24 cellular contexts compared by ENCODE assay signal in genomic region chr17:35162755-35163154, GRCh38. TPM values are rescaled to one million over a fixed set of nuclear protein-coding genes. Genes with fewer than 3 reads are reported as not detected.
A peak's percentile ranks its signal among the peaks of the same experiment; 100 is the strongest.
DNase-seq lines count a peak whose midpoint lies in the region; ATAC-seq, FAIRE-seq and TF ChIP-seq lines count a peak whose summit lies in the region.
"Had no signal": no experiment of that assay in that cellular context is flagged by ENCODE, and none has a peak within 500 bp of the region (broad histone marks: within the 10 kb centered on the region; RNA-seq: fewer than 3 reads in every experiment).

No MANE protein-coding gene starts in this region.

- no peak for TF ChIP-seq CTCF in HepG2 (CRISPR knock-in tag; IDR thresholded peaks at IDR 0.05)
- TF ChIP-seq CTCF in right lobe of liver (IDR thresholded peaks at IDR 0.05): no peak

- H3K79me2 ChIP-seq in HepG2 (ENCODE audit: insufficient read depth, low read length): no peaks in the 10 kb centered on the region

- FAIRE-seq in HepG2 (lab: Jason Lieb, UNC): no peak
- FAIRE-seq: GM12878, K562 had no signal

- peaks cover 36 to 66% (median 56%) of the 10 kb centered on the region in 4 donors for H3K4me1 Mint-ChIP-seq in naive thymus-derived CD8-positive, alpha-beta T cell
- peaks cover 41% of the 10 kb centered on the region for H3K4me1 Mint-ChIP-seq in activated T-helper 1 cell treated with anti-CD3 and anti-CD28 coated beads, Interleukin-12 subunit alpha, Interleukin-12 subunit beta, Interleukin-2, Interleukin-4 antibody, amounts not matched to agents 30 ng/mL and 10 ng/mL and 1 ng/mL, durations not matched to agents 14 hours and 24 hours and 36 hours (ENCODE audit: low read depth)

- TF ChIP-seq RAD21 in HepG2 (CRISPR knock-in tag; IDR thresholded peaks at IDR 0.05): no peak

- no peak overlapping the region for H2AFZ ChIP-seq in HepG2 (ENCODE audit: low read length)

- H3K27ac Mint-ChIP-seq in naive thymus-derived CD8-positive, alpha-beta T cell: peak overlapping the region in 9 of 10 donors; percentile 37 to 97 (median 85)
- H3K27ac Mint-ChIP-seq in activated T-helper 1 cell treated with anti-CD3 and anti-CD28 coated beads, Interleukin-12 subunit alpha, Interleukin-12 subunit beta, Interleukin-2, Interleukin-4 antibody, amounts not matched to agents 30 ng/mL and 10 ng/mL and 1 ng/mL, durations not matched to agents 14 hours and 24 hours and 36 hours: no peak overlapping the region

- no peak for TF ChIP-seq POLR2A in HepG2 (IDR thresholded peaks at IDR 0.05; ENCODE audit: insufficient read depth in 1 of 2, low read depth in 2 of 2, low read length in 2 of 2)
- no peak for TF ChIP-seq POLR2A in right lobe of liver (IDR thresholded peaks at IDR 0.05)

- TF ChIP-seq EP300 in HepG2 (IDR thresholded peaks at IDR 0.05; ENCODE audit: low read depth in 2 of 2, low read length in 2 of 2) (no peak), HepG2 (CRISPR knock-in tag; IDR thresholded peaks at IDR 0.05; ENCODE audit: borderline replicate concordance) (no peak)

- no peaks in the 10 kb centered on the region for H4K20me1 ChIP-seq in HepG2 (ENCODE audit: insufficient read depth, low read length)

- H3K36me3 Mint-ChIP-seq in naive thymus-derived CD8-positive, alpha-beta T cell: no peaks in the 10 kb centered on the region
- no peaks in the 10 kb centered on the region for H3K36me3 Mint-ChIP-seq in activated T-helper 1 cell treated with anti-CD3 and anti-CD28 coated beads, Interleukin-12 subunit alpha, Interleukin-12 subunit beta, Interleukin-2, Interleukin-4 antibody, amounts not matched to agents 30 ng/mL and 10 ng/mL and 1 ng/mL, durations not matched to agents 14 hours and 24 hours and 36 hours (ENCODE audit: low read depth)

- CTCF ChIA-PET in HepG2 (lab: Yijun Ruan, JAX; ENCODE audit: low intra/inter-chr PET ratio, low total read pairs): no interaction called here

- H3K4me3 Mint-ChIP-seq in naive thymus-derived CD8-positive, alpha-beta T cell: peak overlapping the region in 5 of 10 donors; percentile 9 to 69 (median 56)
- no peak overlapping the region for H3K4me3 Mint-ChIP-seq in activated T-helper 1 cell treated with anti-CD3 and anti-CD28 coated beads, Interleukin-12 subunit alpha, Interleukin-12 subunit beta, Interleukin-2, Interleukin-4 antibody, amounts not matched to agents 30 ng/mL and 10 ng/mL and 1 ng/mL, durations not matched to agents 14 hours and 24 hours and 36 hours

- H3K9me3 ChIP-seq in HepG2 (ENCODE audit: low read length): no peaks in the 10 kb centered on the region
- no peaks in the 10 kb centered on the region for H3K9me3 ChIP-seq in right lobe of liver
- H3K9me3 ChIP-seq in effector memory CD4-positive, alpha-beta T cell (ENCODE audit: control insufficient read depth, low read length): no peaks in the 10 kb centered on the region
- H3K9me3 ChIP-seq: Caco-2, HAP-1, MG63 had no signal

- 15% methylated on average over 4 of the region's 4 CpGs for WGBS in HepG2 (ENCODE audit: low lambda C conversion rate)
- 58% methylated on average over 3 of the region's 4 CpGs for WGBS in right lobe of liver (ENCODE audit: insufficient coverage, low coverage, low lambda C conversion rate, missing lambda C conversion rate)

- in situ Hi-C loops in HepG2 (cut with HindIII; ENCODE audit: extremely low pct_ligation_motif_present, low pct_unique_long_range_greater_than_20kb): no loop called here

- H3K27me3 Mint-ChIP-seq in naive thymus-derived CD8-positive, alpha-beta T cell: no peaks in the 10 kb centered on the region
- peaks cover 4% of the 10 kb centered on the region for H3K27me3 Mint-ChIP-seq in activated T-helper 1 cell treated with anti-CD3 and anti-CD28 coated beads, Interleukin-12 subunit alpha, Interleukin-12 subunit beta, Interleukin-2, Interleukin-4 antibody, amounts not matched to agents 30 ng/mL and 10 ng/mL and 1 ng/mL, durations not matched to agents 14 hours and 24 hours and 36 hours (ENCODE audit: insufficient read depth)

- no peak for ATAC-seq in HepG2
- no peak for ATAC-seq in right lobe of liver
- ATAC-seq in naive thymus-derived CD8-positive, alpha-beta T cell: no peak
- ATAC-seq in sciatic nerve: no peak
- ATAC-seq: GM12878, K562 had no signal

- no peak overlapping the region for H3K4me2 ChIP-seq in HepG2 (ENCODE audit: low read depth, low read length)

- H3K4me3 ChIP-seq in HepG2 (replicated peaks in 1 of 3; ENCODE audit: insufficient read depth in 1 of 3, low read depth in 2 of 3, low read length in 3 of 3) (no peak overlapping the region), right lobe of liver (no peak overlapping the region)
- no peak overlapping the region for H3K4me3 ChIP-seq in effector memory CD4-positive, alpha-beta T cell (ENCODE audit: insufficient read depth, low read depth, low read length, poor library complexity, severe bottlenecking)
- H3K4me3 ChIP-seq: GM12878, HAP-1, K562, MG63 had no signal

- H3K4me1 ChIP-seq in HepG2 (ENCODE audit: insufficient read depth, low read length) (no peaks in the 10 kb centered on the region), right lobe of liver (no peaks in the 10 kb centered on the region)
- H3K4me1 ChIP-seq in effector memory CD4-positive, alpha-beta T cell (ENCODE audit: control insufficient read depth, insufficient read depth, low read length, poor library complexity, severe bottlenecking): peaks cover 26% of the 10 kb centered on the region
- H3K4me1 ChIP-seq: HAP-1 had no signal

- intact Hi-C loops in HepG2 (cut with micrococcal nuclease; ENCODE audit: unreplicated experiment): no loop called here
- intact Hi-C loops in right lobe of liver (cut with DNase I): no loop called here
- intact Hi-C loops in activated T-helper 1 cell treated with anti-CD3 and anti-CD28 coated beads, Interleukin-12 subunit alpha, Interleukin-12 subunit beta, Interleukin-2, Interleukin-4 antibody, amounts not matched to agents 30 ng/mL and 10 ng/mL and 1 ng/mL, durations not matched to agents 14 hours and 24 hours and 36 hours (cut with micrococcal nuclease): no loop called here
- intact Hi-C loops in sciatic nerve (cut with DNase I): no loop called here

- peaks cover 0 to 6% (median 2%) of the 10 kb centered on the region in 9 donors for H3K9me3 Mint-ChIP-seq in naive thymus-derived CD8-positive, alpha-beta T cell
- H3K9me3 Mint-ChIP-seq in activated T-helper 1 cell treated with anti-CD3 and anti-CD28 coated beads, Interleukin-12 subunit alpha, Interleukin-12 subunit beta, Interleukin-2, Interleukin-4 antibody, amounts not matched to agents 30 ng/mL and 10 ng/mL and 1 ng/mL, durations not matched to agents 14 hours and 24 hours and 36 hours: peaks cover 7% of the 10 kb centered on the region

- DNase-seq in HepG2 (ENCODE audit: low spot score) (no peak), right lobe of liver (no peak), islet precursor cell (no peak), sciatic nerve (ENCODE audit: low spot score) (no peak)
- no peak for DNase-seq in effector memory CD4-positive, alpha-beta T cell
- no peak for DNase-seq in naive thymus-derived CD8-positive, alpha-beta T cell
- no peak for DNase-seq in activated T-helper 1 cell treated with anti-CD3 and anti-CD28 coated beads, Interleukin-12 subunit alpha, Interleukin-12 subunit beta, Interleukin-2, Interleukin-4 antibody, amounts not matched to agents 30 ng/mL and 10 ng/mL and 1 ng/mL, durations not matched to agents 14 hours and 24 hours and 36 hours (ENCODE audit: low spot score)
- DNase-seq: 8988T, AML-193, DND-41, MG63, NCI-H1417, NCI-H187, NCI-H446 treated with DMSO at 0.1 percent for 48 hours, NCI-H526 treated with DMSO at 0.1 percent for 48 hours, OCI-M1, SHP77 had no signal

- H3K9ac ChIP-seq in HepG2 (ENCODE audit: insufficient read depth, low read depth, low read length): no peak overlapping the region

- H3K36me3 ChIP-seq in HepG2 (replicated peaks in 1 of 2; ENCODE audit: control insufficient read depth in 1 of 2, insufficient read depth in 2 of 2, low read length in 2 of 2) (no peaks in the 10 kb centered on the region), right lobe of liver (no peaks in the 10 kb centered on the region)
- no peaks in the 10 kb centered on the region for H3K36me3 ChIP-seq in effector memory CD4-positive, alpha-beta T cell (ENCODE audit: control insufficient read depth, insufficient read depth, low read length)
- H3K36me3 ChIP-seq: HAP-1, MG63 had no signal

- POLR2A ChIA-PET in HepG2 (lab: Yijun Ruan, JAX): no interaction called here
- POLR2A ChIA-PET in naive thymus-derived CD8-positive, alpha-beta T cell (lab: Charles Lee): interaction anchor here (0.7 to 1.0 kb wide), 2 partner anchors 15 to 375 kb away, joined by 3 read pairs; partner anchors contain the start of gene SLFN12L

- H3K27me3 ChIP-seq in HepG2 (ENCODE audit: control insufficient read depth in 1 of 2, insufficient read depth in 2 of 2, low read length in 2 of 2) (peaks cover 0 to 14% of the 10 kb centered on the region in 2 experiments; a peak in 3 of 5 replicates), right lobe of liver (no peaks in the 10 kb centered on the region)
- H3K27me3 ChIP-seq in effector memory CD4-positive, alpha-beta T cell (replicated peaks; ENCODE audit: control insufficient read depth, insufficient read depth, low read length, poor library complexity, severe bottlenecking): no peaks in the 10 kb centered on the region
- H3K27me3 ChIP-seq: MG63 had no signal

- no TSS peak for BruUV-seq in HepG2 (replicated peaks; lab: Mats Ljungman, UMichigan)

- H3K27ac ChIP-seq in HepG2 (ENCODE audit: extremely low read length, insufficient read depth, low read length) (no peak overlapping the region), right lobe of liver (no peak overlapping the region)
- H3K27ac ChIP-seq in effector memory CD4-positive, alpha-beta T cell (ENCODE audit: insufficient read depth, low read length, poor library complexity, severe bottlenecking): peak overlapping the region; percentile 70
- H3K27ac ChIP-seq: C4-2B had no signal

RNA-seq across cellular contexts. Expression of gene UNC45B, which starts 15.1 kb away (rescaled TPM):
- total RNA-seq in HepG2 (2016; rRNA removed; fragmentation: Illumina TruSeq; extraction: Trizol) (not detected in 2 replicates), right lobe of liver (under 1 TPM in 2 of 6 experiments, not detected in 4; 0.07 to 0.19 TPM), sciatic nerve (0.04 TPM)
- total RNA-seq in HepG2 (2016; cell fraction: cytosol; rRNA removed; fragmentation: Illumina TruSeq; extraction: Trizol; ENCODE audit: low read depth): not detected in 2 replicates
- 0.02 TPM in 1 of 2 replicates, not detected in the other for total RNA-seq in HepG2 (2016; cell fraction: insoluble cytoplasmic fraction; rRNA removed; fragmentation: Illumina TruSeq; extraction: Trizol)
- not detected in 2 replicates for total RNA-seq in HepG2 (2016; cell fraction: membrane; rRNA removed; fragmentation: Illumina TruSeq; extraction: Trizol)
- total RNA-seq in HepG2 (2016; cell fraction: nucleus; rRNA removed; fragmentation: Illumina TruSeq; extraction: Trizol): not detected in 2 replicates
- 0.01 TPM in 1 of 2 replicates, not detected in the other for polyA plus RNA-seq in HepG2 (2011; rRNA removed)
- not detected in 2 replicates for polyA plus RNA-seq in HepG2 (2011; cell fraction: cytosol; rRNA removed)
- not detected in 2 replicates for polyA plus RNA-seq in HepG2 (2011; cell fraction: nucleus; rRNA removed)
- polyA plus RNA-seq in HepG2 (2012): not detected in 2 replicates
- not detected in 2 replicates for polyA plus RNA-seq in HepG2 (2016; cell fraction: cytosol; fragmentation: Illumina TruSeq; extraction: Trizol; ENCODE audit: low read depth)
- polyA plus RNA-seq in HepG2 (2016; cell fraction: insoluble cytoplasmic fraction; fragmentation: Illumina TruSeq; extraction: Trizol; ENCODE audit: low read depth): not detected in 2 replicates
- not detected in 2 replicates for polyA plus RNA-seq in HepG2 (2016; cell fraction: membrane; fragmentation: Illumina TruSeq; extraction: Trizol; ENCODE audit: low read depth)
- polyA plus RNA-seq in HepG2 (2016; cell fraction: nucleus; fragmentation: Illumina TruSeq; extraction: Trizol; ENCODE audit: insufficient read depth, low read depth): not detected in 2 replicates
- 0.02 TPM in 1 of 2 replicates, not detected in the other for polyA minus RNA-seq in HepG2 (2011; rRNA and poly(A)+ RNA removed; ENCODE audit: low replicate concordance)
- polyA minus RNA-seq in HepG2 (2011; cell fraction: cytosol; rRNA and poly(A)+ RNA removed): not detected in 2 replicates
- not detected in 2 replicates for polyA minus RNA-seq in HepG2 (2011; cell fraction: nucleus; rRNA and poly(A)+ RNA removed)
- under 1 TPM; 0.36 TPM for total RNA-seq in naive thymus-derived CD8-positive, alpha-beta T cell
- under 1 TPM; 0.15 to 0.59 (median 0.28) TPM for polyA plus RNA-seq in naive thymus-derived CD8-positive, alpha-beta T cell
- not detected in 2 replicates for total RNA-seq in activated T-helper 1 cell treated with anti-CD3 and anti-CD28 coated beads, Interleukin-12 subunit alpha, Interleukin-12 subunit beta, Interleukin-2, Interleukin-4 antibody, amounts not matched to agents 30 ng/mL and 10 ng/mL and 1 ng/mL, durations not matched to agents 14 hours and 24 hours and 36 hours
- total RNA-seq: Caco-2, GM12878, K562 had no signal
- polyA plus RNA-seq: AG04450, K562 had no signal

RNA-seq across cellular contexts. Expression of gene NLE1, which starts 20.7 kb away (rescaled TPM):
- total RNA-seq in HepG2 (2016; rRNA removed; fragmentation: Illumina TruSeq; extraction: Trizol): 34.5 and 35.5 TPM in 2 replicates
- 12.2 and 15.9 TPM in 2 replicates for total RNA-seq in HepG2 (2016; cell fraction: cytosol; rRNA removed; fragmentation: Illumina TruSeq; extraction: Trizol; ENCODE audit: low read depth)
- total RNA-seq in HepG2 (2016; cell fraction: insoluble cytoplasmic fraction; rRNA removed; fragmentation: Illumina TruSeq; extraction: Trizol): 34.4 and 35.7 TPM in 2 replicates
- 33.9 and 34.0 TPM in 2 replicates for total RNA-seq in HepG2 (2016; cell fraction: membrane; rRNA removed; fragmentation: Illumina TruSeq; extraction: Trizol)
- 26.0 and 29.5 TPM in 2 replicates for total RNA-seq in HepG2 (2016; cell fraction: nucleus; rRNA removed; fragmentation: Illumina TruSeq; extraction: Trizol)
- polyA plus RNA-seq in HepG2 (2011; rRNA removed): 20.3 and 21.4 TPM in 2 replicates
- 19.2 and 31.0 TPM in 2 replicates for polyA plus RNA-seq in HepG2 (2011; cell fraction: cytosol; rRNA removed)
- polyA plus RNA-seq in HepG2 (2011; cell fraction: nucleus; rRNA removed): 35.5 and 44.1 TPM in 2 replicates
- polyA plus RNA-seq in HepG2 (2012): 14.4 and 16.4 TPM in 2 replicates
- polyA plus RNA-seq in HepG2 (2016; cell fraction: cytosol; fragmentation: Illumina TruSeq; extraction: Trizol; ENCODE audit: low read depth): 15.8 and 16.0 TPM in 2 replicates
- polyA plus RNA-seq in HepG2 (2016; cell fraction: insoluble cytoplasmic fraction; fragmentation: Illumina TruSeq; extraction: Trizol; ENCODE audit: low read depth): 26.7 and 34.4 TPM in 2 replicates
- 26.4 and 28.3 TPM in 2 replicates for polyA plus RNA-seq in HepG2 (2016; cell fraction: membrane; fragmentation: Illumina TruSeq; extraction: Trizol; ENCODE audit: low read depth)
- polyA plus RNA-seq in HepG2 (2016; cell fraction: nucleus; fragmentation: Illumina TruSeq; extraction: Trizol; ENCODE audit: insufficient read depth, low read depth): 31.3 and 31.9 TPM in 2 replicates
- polyA minus RNA-seq in HepG2 (2011; rRNA and poly(A)+ RNA removed; ENCODE audit: low replicate concordance): 41.5 and 66.5 TPM in 2 replicates
- 15.8 and 17.7 TPM in 2 replicates for polyA minus RNA-seq in HepG2 (2011; cell fraction: cytosol; rRNA and poly(A)+ RNA removed)
- polyA minus RNA-seq in HepG2 (2011; cell fraction: nucleus; rRNA and poly(A)+ RNA removed): 23.1 and 26.3 TPM in 2 replicates
- total RNA-seq in right lobe of liver: 10 to 100 TPM in 1 of 6 experiments, 1 to 10 TPM in 5; 4.9 to 12.3 (median 5.9) TPM
- 10 to 100 TPM; 16.7 to 21.7 TPM for total RNA-seq in naive thymus-derived CD8-positive, alpha-beta T cell
- 1 to 10 TPM; 4.6 to 6.4 (median 5.3) TPM for polyA plus RNA-seq in naive thymus-derived CD8-positive, alpha-beta T cell
- total RNA-seq in activated T-helper 1 cell treated with anti-CD3 and anti-CD28 coated beads, Interleukin-12 subunit alpha, Interleukin-12 subunit beta, Interleukin-2, Interleukin-4 antibody, amounts not matched to agents 30 ng/mL and 10 ng/mL and 1 ng/mL, durations not matched to agents 14 hours and 24 hours and 36 hours: 51.1 and 54.4 TPM in 2 replicates
- 13.5 TPM for total RNA-seq in sciatic nerve

RNA-seq across cellular contexts. Expression of gene SLC35G3, which starts 31.4 kb away (rescaled TPM):
- total RNA-seq in HepG2 (2016; rRNA removed; fragmentation: Illumina TruSeq; extraction: Trizol): not detected in 2 replicates
- total RNA-seq in HepG2 (2016; cell fraction: cytosol; rRNA removed; fragmentation: Illumina TruSeq; extraction: Trizol; ENCODE audit: low read depth): not detected in 2 replicates
- total RNA-seq in HepG2 (2016; cell fraction: insoluble cytoplasmic fraction; rRNA removed; fragmentation: Illumina TruSeq; extraction: Trizol): not detected in 2 replicates
- total RNA-seq in HepG2 (2016; cell fraction: membrane; rRNA removed; fragmentation: Illumina TruSeq; extraction: Trizol): not detected in 2 replicates
- not detected in 2 replicates for total RNA-seq in HepG2 (2016; cell fraction: nucleus; rRNA removed; fragmentation: Illumina TruSeq; extraction: Trizol)
- not detected in 2 replicates for polyA plus RNA-seq in HepG2 (2011; rRNA removed)
- polyA plus RNA-seq in HepG2 (2011; cell fraction: cytosol; rRNA removed): not detected in 2 replicates
- not detected in 2 replicates for polyA plus RNA-seq in HepG2 (2011; cell fraction: nucleus; rRNA removed)
- polyA plus RNA-seq in HepG2 (2012): not detected in 2 replicates
- not detected in 2 replicates for polyA plus RNA-seq in HepG2 (2016; cell fraction: cytosol; fragmentation: Illumina TruSeq; extraction: Trizol; ENCODE audit: low read depth)
- polyA plus RNA-seq in HepG2 (2016; cell fraction: insoluble cytoplasmic fraction; fragmentation: Illumina TruSeq; extraction: Trizol; ENCODE audit: low read depth): not detected in 2 replicates
- not detected in 2 replicates for polyA plus RNA-seq in HepG2 (2016; cell fraction: membrane; fragmentation: Illumina TruSeq; extraction: Trizol; ENCODE audit: low read depth)
- not detected in 2 replicates for polyA plus RNA-seq in HepG2 (2016; cell fraction: nucleus; fragmentation: Illumina TruSeq; extraction: Trizol; ENCODE audit: insufficient read depth, low read depth)
- polyA minus RNA-seq in HepG2 (2011; rRNA and poly(A)+ RNA removed; ENCODE audit: low replicate concordance): not detected in 2 replicates
- not detected in 2 replicates for polyA minus RNA-seq in HepG2 (2011; cell fraction: cytosol; rRNA and poly(A)+ RNA removed)
- not detected in 2 replicates for polyA minus RNA-seq in HepG2 (2011; cell fraction: nucleus; rRNA and poly(A)+ RNA removed)
- total RNA-seq in right lobe of liver: not detected
- under 1 TPM in 1 of 2 experiments, not detected in 1; 0.33 TPM for total RNA-seq in naive thymus-derived CD8-positive, alpha-beta T cell
- polyA plus RNA-seq in naive thymus-derived CD8-positive, alpha-beta T cell: under 1 TPM; 0.15 to 0.47 (median 0.18) TPM
- not detected in 2 replicates for total RNA-seq in activated T-helper 1 cell treated with anti-CD3 and anti-CD28 coated beads, Interleukin-12 subunit alpha, Interleukin-12 subunit beta, Interleukin-2, Interleukin-4 antibody, amounts not matched to agents 30 ng/mL and 10 ng/mL and 1 ng/mL, durations not matched to agents 14 hours and 24 hours and 36 hours
- not detected for total RNA-seq in sciatic nerve
- total RNA-seq: Caco-2, GM12878, K562, LHCN-M2 had no signal
- polyA plus RNA-seq: AG04450, GM12878, K562 had no signal

RNA-seq across cellular contexts. Expression of gene FNDC8, which starts 41.3 kb away (rescaled TPM):
- total RNA-seq in HepG2 (2016; rRNA removed; fragmentation: Illumina TruSeq; extraction: Trizol) (not detected in 2 replicates), right lobe of liver (not detected), sciatic nerve (not detected)
- total RNA-seq in HepG2 (2016; cell fraction: cytosol; rRNA removed; fragmentation: Illumina TruSeq; extraction: Trizol; ENCODE audit: low read depth): not detected in 2 replicates
- total RNA-seq in HepG2 (2016; cell fraction: insoluble cytoplasmic fraction; rRNA removed; fragmentation: Illumina TruSeq; extraction: Trizol): not detected in 2 replicates
- total RNA-seq in HepG2 (2016; cell fraction: membrane; rRNA removed; fragmentation: Illumina TruSeq; extraction: Trizol): not detected in 2 replicates
- total RNA-seq in HepG2 (2016; cell fraction: nucleus; rRNA removed; fragmentation: Illumina TruSeq; extraction: Trizol): not detected in 2 replicates
- polyA plus RNA-seq in HepG2 (2011; rRNA removed): not detected in 2 replicates
- not detected in 2 replicates for polyA plus RNA-seq in HepG2 (2011; cell fraction: cytosol; rRNA removed)
- not detected in 2 replicates for polyA plus RNA-seq in HepG2 (2011; cell fraction: nucleus; rRNA removed)
- polyA plus RNA-seq in HepG2 (2012): not detected in 2 replicates
- not detected in 2 replicates for polyA plus RNA-seq in HepG2 (2016; cell fraction: cytosol; fragmentation: Illumina TruSeq; extraction: Trizol; ENCODE audit: low read depth)
- polyA plus RNA-seq in HepG2 (2016; cell fraction: insoluble cytoplasmic fraction; fragmentation: Illumina TruSeq; extraction: Trizol; ENCODE audit: low read depth): not detected in 2 replicates
- not detected in 2 replicates for polyA plus RNA-seq in HepG2 (2016; cell fraction: membrane; fragmentation: Illumina TruSeq; extraction: Trizol; ENCODE audit: low read depth)
- not detected in 2 replicates for polyA plus RNA-seq in HepG2 (2016; cell fraction: nucleus; fragmentation: Illumina TruSeq; extraction: Trizol; ENCODE audit: insufficient read depth, low read depth)
- not detected in 2 replicates for polyA minus RNA-seq in HepG2 (2011; rRNA and poly(A)+ RNA removed; ENCODE audit: low replicate concordance)
- polyA minus RNA-seq in HepG2 (2011; cell fraction: cytosol; rRNA and poly(A)+ RNA removed): not detected in 2 replicates
- not detected in 2 replicates for polyA minus RNA-seq in HepG2 (2011; cell fraction: nucleus; rRNA and poly(A)+ RNA removed)
- total RNA-seq in naive thymus-derived CD8-positive, alpha-beta T cell: not detected
- not detected for polyA plus RNA-seq in naive thymus-derived CD8-positive, alpha-beta T cell
- not detected in 2 replicates for total RNA-seq in activated T-helper 1 cell treated with anti-CD3 and anti-CD28 coated beads, Interleukin-12 subunit alpha, Interleukin-12 subunit beta, Interleukin-2, Interleukin-4 antibody, amounts not matched to agents 30 ng/mL and 10 ng/mL and 1 ng/mL, durations not matched to agents 14 hours and 24 hours and 36 hours
- total RNA-seq: Caco-2, K562, LHCN-M2 had no signal
- polyA plus RNA-seq: AG04450 had no signal

RNA-seq across cellular contexts. Expression of gene RAD51D, which starts 43.1 kb away (rescaled TPM):
- total RNA-seq in HepG2 (2016; rRNA removed; fragmentation: Illumina TruSeq; extraction: Trizol): 12.9 and 13.1 TPM in 2 replicates
- total RNA-seq in HepG2 (2016; cell fraction: cytosol; rRNA removed; fragmentation: Illumina TruSeq; extraction: Trizol; ENCODE audit: low read depth): 4.8 and 5.6 TPM in 2 replicates
- 11.5 and 13.5 TPM in 2 replicates for total RNA-seq in HepG2 (2016; cell fraction: insoluble cytoplasmic fraction; rRNA removed; fragmentation: Illumina TruSeq; extraction: Trizol)
- total RNA-seq in HepG2 (2016; cell fraction: membrane; rRNA removed; fragmentation: Illumina TruSeq; extraction: Trizol): 11.5 and 14.1 TPM in 2 replicates
- 9.5 and 12.9 TPM in 2 replicates for total RNA-seq in HepG2 (2016; cell fraction: nucleus; rRNA removed; fragmentation: Illumina TruSeq; extraction: Trizol)
- 6.4 and 6.7 TPM in 2 replicates for polyA plus RNA-seq in HepG2 (2011; rRNA removed)
- polyA plus RNA-seq in HepG2 (2011; cell fraction: cytosol; rRNA removed): 5.1 and 5.5 TPM in 2 replicates
- polyA plus RNA-seq in HepG2 (2011; cell fraction: nucleus; rRNA removed): 8.3 and 8.6 TPM in 2 replicates
- polyA plus RNA-seq in HepG2 (2012): 3.8 and 4.0 TPM in 2 replicates
- 5.2 and 6.5 TPM in 2 replicates for polyA plus RNA-seq in HepG2 (2016; cell fraction: cytosol; fragmentation: Illumina TruSeq; extraction: Trizol; ENCODE audit: low read depth)
- 11.4 and 12.4 TPM in 2 replicates for polyA plus RNA-seq in HepG2 (2016; cell fraction: insoluble cytoplasmic fraction; fragmentation: Illumina TruSeq; extraction: Trizol; ENCODE audit: low read depth)
- polyA plus RNA-seq in HepG2 (2016; cell fraction: membrane; fragmentation: Illumina TruSeq; extraction: Trizol; ENCODE audit: low read depth): 9.0 and 10.6 TPM in 2 replicates
- polyA plus RNA-seq in HepG2 (2016; cell fraction: nucleus; fragmentation: Illumina TruSeq; extraction: Trizol; ENCODE audit: insufficient read depth, low read depth): 14.0 and 15.4 TPM in 2 replicates
- 15.5 and 26.7 TPM in 2 replicates for polyA minus RNA-seq in HepG2 (2011; rRNA and poly(A)+ RNA removed; ENCODE audit: low replicate concordance)
- polyA minus RNA-seq in HepG2 (2011; cell fraction: cytosol; rRNA and poly(A)+ RNA removed): 1.9 and 2.8 TPM in 2 replicates
- 8.6 and 18.0 TPM in 2 replicates for polyA minus RNA-seq in HepG2 (2011; cell fraction: nucleus; rRNA and poly(A)+ RNA removed)
- total RNA-seq in right lobe of liver: 1 to 10 TPM; 3.9 to 5.5 (median 4.3) TPM
- total RNA-seq in naive thymus-derived CD8-positive, alpha-beta T cell: 10 to 100 TPM; 23.5 to 28.7 TPM
- 10 to 100 TPM in 1 of 3 donors, 1 to 10 TPM in 2; 6.5 to 13.6 (median 8.4) TPM for polyA plus RNA-seq in naive thymus-derived CD8-positive, alpha-beta T cell
- 29.8 and 34.9 TPM in 2 replicates for total RNA-seq in activated T-helper 1 cell treated with anti-CD3 and anti-CD28 coated beads, Interleukin-12 subunit alpha, Interleukin-12 subunit beta, Interleukin-2, Interleukin-4 antibody, amounts not matched to agents 30 ng/mL and 10 ng/mL and 1 ng/mL, durations not matched to agents 14 hours and 24 hours and 36 hours
- total RNA-seq in sciatic nerve: 16.9 TPM
